ENCODE assay signal across 20 cellular contexts in genomic region chr1:42228938-42229337, GRCh38.
DNase-seq lines count a peak whose midpoint lies in the region; ATAC-seq, FAIRE-seq and TF ChIP-seq lines count a peak whose summit lies in the region.
"Had no signal": no experiment of that assay in that cellular context is flagged by ENCODE, and none has a peak within 500 bp of the region (broad histone marks: within the 10 kb centered on the region; RNA-seq: fewer than 3 reads in every experiment).

No MANE protein-coding gene starts in this region.

- no peak overlapping the region for H3K4me3 ChIP-seq in CD4-positive, alpha-beta memory T cell (ENCODE audit: low read length in 2 of 2)
- no peak overlapping the region for H3K4me3 ChIP-seq in K562
- no peak overlapping the region for H3K4me3 ChIP-seq in CD8-positive, alpha-beta memory T cell (ENCODE audit: low read length)

- no peak for TF ChIP-seq POLR2A in H54 (IDR thresholded peaks at IDR 0.05; ENCODE audit: low read depth, low read length)
- TF ChIP-seq POLR2A in K562 (conservative IDR thresholded peaks at IDR 0.05), result no peak

- TF ChIP-seq EP300 in K562 (IDR thresholded peaks at IDR 0.05; ENCODE audit: low read length), result no peak

- no peak overlapping the region for H3K4me3 Mint-ChIP-seq in CD4-positive, alpha-beta memory T cell
- no peak overlapping the region for H3K4me3 Mint-ChIP-seq in stimulated activated effector memory CD8-positive, alpha-beta T cell treated with anti-CD3 and anti-CD28 coated beads, Interleukin-12 subunit alpha, Interleukin-12 subunit beta, amount 100 ng/mL, for 72 hours
- H3K4me3 Mint-ChIP-seq in CD8-positive, alpha-beta memory T cell, result no peak overlapping the region
- H3K4me3 Mint-ChIP-seq: B cell had no signal

- H2AFZ ChIP-seq in K562 (ENCODE audit: low read depth, low read length), result no peak overlapping the region

- H3K27me3 Mint-ChIP-seq in CD4-positive, alpha-beta memory T cell, result no peaks in the 10 kb centered on the region
- no peaks in the 10 kb centered on the region for H3K27me3 Mint-ChIP-seq in CD8-positive, alpha-beta memory T cell
- H3K27me3 Mint-ChIP-seq: B cell had no signal

- H3K36me3 ChIP-seq in CD4-positive, alpha-beta memory T cell (ENCODE audit: insufficient read depth, low read length), result no peaks in the 10 kb centered on the region
- no peaks in the 10 kb centered on the region for H3K36me3 ChIP-seq in K562 (ENCODE audit: control insufficient read depth, insufficient read depth, low read length)
- peaks cover 5% of the 10 kb centered on the region for H3K36me3 ChIP-seq in CD8-positive, alpha-beta memory T cell (ENCODE audit: insufficient read depth, low read length)

- peaks cover 15 to 39% (median 18%) of the 10 kb centered on the region in 4 donors for H3K4me1 Mint-ChIP-seq in CD4-positive, alpha-beta memory T cell
- peaks cover 11% of the 10 kb centered on the region for H3K4me1 Mint-ChIP-seq in stimulated activated effector memory CD8-positive, alpha-beta T cell treated with anti-CD3 and anti-CD28 coated beads, Interleukin-12 subunit alpha, Interleukin-12 subunit beta, amount 100 ng/mL, for 72 hours
- H3K4me1 Mint-ChIP-seq in CD8-positive, alpha-beta memory T cell, result peaks cover 21 to 47% (median 35%) of the 10 kb centered on the region in 3 donors

- peak; percentile 94 for FAIRE-seq in H54 (lab: Jason Lieb, UNC)
- FAIRE-seq in K562 (lab: Jason Lieb, UNC), result no peak
- FAIRE-seq: D721Med had no signal

- no TSS peak for BruUV-seq in K562 (replicated peaks; lab: Mats Ljungman, UMichigan)

- in situ Hi-C loops in K562 (cut with MboI), result no loop called here

- peaks cover 3% of the 10 kb centered on the region for H3K9me1 ChIP-seq in K562 (ENCODE audit: control insufficient read depth, insufficient read depth, low read length)

- H3K27ac ChIP-seq in CD4-positive, alpha-beta memory T cell (ENCODE audit: low read depth, low read length), result no peak overlapping the region
- H3K27ac ChIP-seq in K562 (ENCODE audit: extremely low read depth, low read depth, low read length), result no peak overlapping the region
- no peak overlapping the region for H3K27ac ChIP-seq in CD8-positive, alpha-beta memory T cell (ENCODE audit: low read depth, low read length)
- H3K27ac ChIP-seq: C4-2B, RWPE1 had no signal

- peaks cover 31% of the 10 kb centered on the region for H3K79me2 ChIP-seq in K562 (ENCODE audit: control insufficient read depth, insufficient read depth, low read length)

- no peaks in the 10 kb centered on the region for H4K20me1 ChIP-seq in K562 (replicated peaks; ENCODE audit: control insufficient read depth, insufficient read depth, low read length)

- no peaks in the 10 kb centered on the region for H3K27me3 ChIP-seq in CD4-positive, alpha-beta memory T cell (ENCODE audit: insufficient read depth, low read length)
- no peaks in the 10 kb centered on the region for H3K27me3 ChIP-seq in K562 (ENCODE audit: control insufficient read depth in 2 of 2, insufficient read depth in 2 of 2, low read length in 2 of 2)
- no peaks in the 10 kb centered on the region for H3K27me3 ChIP-seq in CD8-positive, alpha-beta memory T cell (ENCODE audit: insufficient read depth, low read length, poor library complexity, severe bottlenecking)

- no peak for TF ChIP-seq CTCF in K562 (IDR thresholded peaks at IDR 0.05 in 2 of 3, conservative IDR thresholded peaks at IDR 0.05 in 1 of 3; ENCODE audit: insufficient read depth in 2 of 3, low read depth in 1 of 3, low read length in 3 of 3)

- H3K9me3 ChIP-seq in CD4-positive, alpha-beta memory T cell (ENCODE audit: control insufficient read depth in 1 of 2, low read length in 2 of 2), result no peaks in the 10 kb centered on the region
- no peaks in the 10 kb centered on the region for H3K9me3 ChIP-seq in K562 (replicated peaks; ENCODE audit: control insufficient read depth, insufficient read depth, low read depth, low read length)
- H3K9me3 ChIP-seq in CD8-positive, alpha-beta memory T cell (ENCODE audit: low read length), result no peaks in the 10 kb centered on the region

- no peak for TF ChIP-seq RAD21 in K562 (CRISPR knock-in tag; conservative IDR thresholded peaks at IDR 0.05 in 1 of 2, IDR thresholded peaks at IDR 0.05 in 1 of 2)

- H3K9me3 Mint-ChIP-seq in CD4-positive, alpha-beta memory T cell, result peaks cover 0 to 3% (median 0%) of the 10 kb centered on the region in 8 donors
- peaks cover under 1% of the 10 kb centered on the region for H3K9me3 Mint-ChIP-seq in stimulated activated effector memory CD8-positive, alpha-beta T cell treated with anti-CD3 and anti-CD28 coated beads, Interleukin-12 subunit alpha, Interleukin-12 subunit beta, amount 100 ng/mL, for 72 hours
- H3K9me3 Mint-ChIP-seq in CD8-positive, alpha-beta memory T cell, result no peaks in the 10 kb centered on the region

- intact Hi-C loops in CD4-positive, alpha-beta memory T cell (cut with micrococcal nuclease), result no loop called here
- intact Hi-C loops in K562 (cut with micrococcal nuclease), result no loop called here

- no peak for DNase-seq in CD4-positive, alpha-beta memory T cell
- DNase-seq in H54 (ENCODE audit: insufficient read length, low spot score), result no peak
- no peak for DNase-seq in K562 (ENCODE audit: extremely low read depth in 1 of 4, low spot score in 3 of 4)
- DNase-seq in stimulated activated effector memory CD8-positive, alpha-beta T cell treated with anti-CD3 and anti-CD28 coated beads, Interleukin-12 subunit alpha, Interleukin-12 subunit beta, amount 100 ng/mL, for 72 hours (ENCODE audit: low spot score in 2 of 2), result no peak
- DNase-seq in NCI-H187 (lab: John Stamatoyannopoulos, UW), result no peak
- no peak for DNase-seq in CD8-positive, alpha-beta memory T cell
- DNase-seq in activated CD4-positive, alpha-beta T cell treated with anti-CD3 and anti-CD28 coated beads, Interleukin-2, amount 50 U/mL, for 1 hour, result no peak
- DNase-seq: H7, KG1, MM.1S, NCI-H2029 treated with DMSO at 0.1 percent for 48 hours, NCI-H2227 treated with DMSO at 0.1 percent for 48 hours, NCI-H510A, NCI-H69, SHP77 had no signal

- peaks cover 5 to 16% of the 10 kb centered on the region in 2 donors for H3K36me3 Mint-ChIP-seq in CD4-positive, alpha-beta memory T cell
- H3K36me3 Mint-ChIP-seq in stimulated activated effector memory CD8-positive, alpha-beta T cell treated with anti-CD3 and anti-CD28 coated beads, Interleukin-12 subunit alpha, Interleukin-12 subunit beta, amount 100 ng/mL, for 72 hours, result no peaks in the 10 kb centered on the region
- peaks cover 0 to 17% (median 4%) of the 10 kb centered on the region in 3 donors for H3K36me3 Mint-ChIP-seq in CD8-positive, alpha-beta memory T cell

- whole genome bisulfite sequencing in K562 (ENCODE audit: insufficient coverage, low coverage, missing lambda C conversion rate), result 63% methylated on average over 6 of the region's 6 CpGs

- H3K27ac Mint-ChIP-seq in CD4-positive, alpha-beta memory T cell, result peak overlapping the region in 4 of 7 donors; percentile 1 to 28 (median 8)
- peak overlapping the region; percentile 1 for H3K27ac Mint-ChIP-seq in stimulated activated effector memory CD8-positive, alpha-beta T cell treated with anti-CD3 and anti-CD28 coated beads, Interleukin-12 subunit alpha, Interleukin-12 subunit beta, amount 100 ng/mL, for 72 hours
- peak overlapping the region in 2 of 8 donors; percentile 19 to 81 for H3K27ac Mint-ChIP-seq in CD8-positive, alpha-beta memory T cell
- H3K27ac Mint-ChIP-seq: B cell had no signal

- ATAC-seq in K562, result peak; percentile 28; the same call in 1 of the 3 replicates
- no peak for ATAC-seq in stimulated activated effector memory CD8-positive, alpha-beta T cell treated with anti-CD3 and anti-CD28 coated beads, Interleukin-12 subunit alpha, Interleukin-12 subunit beta, amount 100 ng/mL, for 72 hours
- ATAC-seq: Panc1 had no signal

- H3K4me1 ChIP-seq in CD4-positive, alpha-beta memory T cell (ENCODE audit: insufficient read depth, low read length), result peaks cover 6% of the 10 kb centered on the region
- H3K4me1 ChIP-seq in K562 (replicated peaks in 1 of 2; ENCODE audit: control insufficient read depth in 2 of 2, insufficient read depth in 2 of 2, low read length in 2 of 2), result no peaks in the 10 kb centered on the region
- H3K4me1 ChIP-seq in CD8-positive, alpha-beta memory T cell (ENCODE audit: insufficient read depth, low read length), result no peaks in the 10 kb centered on the region

- H3K9ac ChIP-seq in K562 (ENCODE audit: insufficient read depth in 1 of 2, low read depth in 2 of 2, low read length in 2 of 2), result no peak overlapping the region

- CTCF ChIA-PET in CD4-positive, alpha-beta memory T cell (lab: Charles Lee; ENCODE audit: partially characterized antibody), result no interaction called here
- CTCF ChIA-PET in K562 (lab: Yijun Ruan, JAX; ENCODE audit: low intra/inter-chr PET ratio), result no interaction called here
- CTCF ChIA-PET in CD8-positive, alpha-beta memory T cell (lab: Charles Lee), result no interaction called here

- H3K4me2 ChIP-seq in K562 (ENCODE audit: insufficient read depth, low read length), result no peak overlapping the region

- POLR2A ChIA-PET in CD4-positive, alpha-beta memory T cell (lab: Charles Lee; ENCODE audit: partially characterized antibody), result interaction anchor here (1.1 kb wide), 1 partner anchor 35 kb away, joined by 3 read pairs; no protein-coding TSS in a partner anchor
- POLR2A ChIA-PET in K562 (lab: Yijun Ruan, JAX), result no interaction called here
- POLR2A ChIA-PET in CD8-positive, alpha-beta memory T cell (lab: Charles Lee), result no interaction called here

TF ChIP-seq in K562, 482 proteins besides CTCF, POLR2A, EP300 and RAD21 (continues in another document):
- TF ChIP-seq HDAC3 (IDR thresholded peaks at IDR 0.05; ENCODE audit: borderline replicate concordance, partially characterized antibody) (no peak), KAT2B (IDR thresholded peaks at IDR 0.05; ENCODE audit: low read depth, low read length) (no peak), PTTG1 (tag; IDR thresholded peaks at IDR 0.05; ENCODE audit: low read depth) (no peak), OTX1 (CRISPR knock-in tag; IDR thresholded peaks at IDR 0.05) (no peak), ELF2 (CRISPR knock-in tag; IDR thresholded peaks at IDR 0.05) (no peak), TBL1XR1 (IDR thresholded peaks at IDR 0.05; ENCODE audit: low read length in 2 of 2) (no peak), ZKSCAN3 (CRISPR knock-in tag; IDR thresholded peaks at IDR 0.05) (no peak), MIER1 (IDR thresholded peaks at IDR 0.05; ENCODE audit: low read depth) (no peak), ZNF639 (CRISPR knock-in tag; conservative IDR thresholded peaks at IDR 0.05 in 1 of 2, IDR thresholded peaks at IDR 0.05 in 1 of 2) (no peak), FOXA3 (CRISPR knock-in tag; conservative IDR thresholded peaks at IDR 0.05 in 1 of 2, IDR thresholded peaks at IDR 0.05 in 1 of 2) (no peak)
